ENCODE assay signal across 17 cellular contexts in genomic region chr12:111311011-111311410, GRCh38.
"Had no signal": no experiment of that assay in that cellular context is flagged by ENCODE, and none has a peak within 500 bp of the region (broad histone marks: within the 10 kb centered on the region; RNA-seq: fewer than 3 reads in every experiment).

No MANE protein-coding gene starts in this region.

- H3K4me2 ChIP-seq: smooth muscle cell had no signal

- DNase-seq: cortex of kidney; dorsolateral prefrontal cortex; effector CD8-positive, alpha-beta T cell; heart right ventricle; hypothalamus; kidney glomerular epithelial cell; mammary epithelial cell; naive thymus-derived CD8-positive, alpha-beta T cell; ovary; stimulated activated CD4-positive, alpha-beta T cell treated with anti-CD3 and anti-CD28 coated beads, Interleukin-4, amount 100 ng/mL, for 1 hour; stimulated activated CD8-positive, alpha-beta memory T cell treated with anti-CD3 and anti-CD28 coated beads, Interleukin-4, amount 100 ng/mL, for 48 hours; stimulated activated naive CD8-positive, alpha-beta T cell treated with anti-CD3 and anti-CD28 coated beads, Interleukin-15, Interleukin-2, amounts not matched to agents 100 U/mL and 50 U/mL, for 24 hours; thyroid gland had no signal

- H3K27ac ChIP-seq: dorsolateral prefrontal cortex, heart right ventricle, ovary, right atrium auricular region, suprapubic skin, thyroid gland had no signal

- ATAC-seq: heart right ventricle; naive thymus-derived CD8-positive, alpha-beta T cell; stimulated activated effector memory CD8-positive, alpha-beta T cell treated with anti-CD3 and anti-CD28 coated beads, Interleukin-12 subunit alpha, Interleukin-12 subunit beta, amount 100 ng/mL, for 72 hours; stimulated activated naive CD8-positive, alpha-beta T cell treated with anti-CD3 and anti-CD28 coated beads, Interleukin-15, Interleukin-2, amounts not matched to agents 100 U/mL and 50 U/mL, for 24 hours had no signal

- H3K4me3 ChIP-seq: dorsolateral prefrontal cortex, heart right ventricle, ovary, right atrium auricular region, smooth muscle cell, suprapubic skin, thyroid gland had no signal

- H3K9me3 ChIP-seq: ovary, suprapubic skin, thyroid gland had no signal

- H3K36me3 ChIP-seq: heart right ventricle, ovary, right atrium auricular region, suprapubic skin, thyroid gland had no signal

- H3K4me1 ChIP-seq: right atrium auricular region, suprapubic skin, thyroid gland had no signal

- H3K27me3 ChIP-seq: ovary, right atrium auricular region, thyroid gland had no signal
